8 cellular contexts compared by ENCODE assay signal in genomic region chr10:119707326-119707725, GRCh38. TPM values are rescaled to one million over a fixed set of nuclear protein-coding genes. Genes with fewer than 3 reads are reported as not detected.
DNase-seq lines count a peak whose midpoint lies in the region; ATAC-seq and TF ChIP-seq lines count a peak whose summit lies in the region.
"Not testable (repeated sequence)": the region's sequence is repeated elsewhere in the genome, so short reads cannot be mapped to it uniquely, and the experiment has no call there.

No MANE protein-coding gene starts in this region.

- H3K36me3 Mint-ChIP-seq in activated B cell treated with CpG ODN at 0.5 μM for 24 hours (ENCODE audit: low read depth): peaks cover 33% of the 10 kb centered on the region
- H3K36me3 Mint-ChIP-seq in activated CD8-positive, alpha-beta T cell treated with anti-CD3 and anti-CD28 coated beads for 36 hours (ENCODE audit: low read depth): peaks cover 54% of the 10 kb centered on the region
- H3K36me3 Mint-ChIP-seq in activated T-helper 2 cell treated with anti-CD3 and anti-CD28 coated beads, Interferon-gamma antibody, Interleukin-2, Interleukin-4, amounts not matched to agents 10 μg/mL and 5 μg/mL and 100 μg/mL, durations not matched to agents 14 hours and 24 hours and 36 hours (ENCODE audit: low read depth): peaks cover 62% of the 10 kb centered on the region
- H3K36me3 Mint-ChIP-seq in activated naive CD8-positive, alpha-beta T cell treated with anti-CD3 and anti-CD28 coated beads for 36 hours: peaks cover 62% of the 10 kb centered on the region

- peaks cover 26% of the 10 kb centered on the region for H3K9me3 Mint-ChIP-seq in activated B cell treated with CpG ODN at 0.5 μM for 24 hours
- H3K9me3 Mint-ChIP-seq in activated CD8-positive, alpha-beta T cell treated with anti-CD3 and anti-CD28 coated beads for 36 hours: peaks cover 56% of the 10 kb centered on the region
- peaks cover 77% of the 10 kb centered on the region for H3K9me3 Mint-ChIP-seq in activated T-helper 2 cell treated with anti-CD3 and anti-CD28 coated beads, Interferon-gamma antibody, Interleukin-2, Interleukin-4, amounts not matched to agents 10 μg/mL and 5 μg/mL and 100 μg/mL, durations not matched to agents 14 hours and 24 hours and 36 hours
- peaks cover 65% of the 10 kb centered on the region for H3K9me3 Mint-ChIP-seq in activated naive CD8-positive, alpha-beta T cell treated with anti-CD3 and anti-CD28 coated beads for 36 hours
- peaks cover 69 to 73% of the 10 kb centered on the region in 2 donors for H3K9me3 Mint-ChIP-seq in stimulated activated naive CD8-positive, alpha-beta T cell treated with anti-CD3 and anti-CD28 coated beads, Interleukin-15, amount 100 ng/mL, for 72 hours

- POLR2A ChIA-PET in activated B cell treated with CpG ODN at 0.5 μM for 24 hours (lab: Charles Lee): interaction anchor here (0.6 to 8.6 kb wide), 6 partner anchors 10 to 341 kb away, joined by 3 to 236 read pairs (median 6); partner anchors contain the start of genes INPP5F and MCMBP
- POLR2A ChIA-PET in activated CD8-positive, alpha-beta T cell treated with anti-CD3 and anti-CD28 coated beads for 36 hours (lab: Charles Lee): interaction anchor here (5.9 kb wide), 1 partner anchor 18 kb away, joined by 33 read pairs; the partner anchor contains the start of gene INPP5F

- CTCF ChIA-PET in activated B cell treated with CpG ODN at 0.5 μM for 24 hours (lab: Charles Lee): interaction anchor here (1.0 to 2.5 kb wide), 2 partner anchors 18 to 20 kb away, joined by 3 to 9 read pairs; partner anchors contain the start of gene INPP5F
- CTCF ChIA-PET in activated CD8-positive, alpha-beta T cell treated with anti-CD3 and anti-CD28 coated beads for 36 hours (lab: Charles Lee): interaction anchor here (6.9 kb wide), 1 partner anchor 20 kb away, joined by 58 read pairs; no protein-coding TSS in a partner anchor

- H3K4me3 ChIP-seq in GM06990 (replicated peaks; ENCODE audit: low read depth, low read length): not testable (repeated sequence)

- H3K27me3 Mint-ChIP-seq in activated B cell treated with CpG ODN at 0.5 μM for 24 hours; activated CD8-positive, alpha-beta T cell treated with anti-CD3 and anti-CD28 coated beads for 36 hours; activated T-helper 2 cell treated with anti-CD3 and anti-CD28 coated beads, Interferon-gamma antibody, Interleukin-2, Interleukin-4, amounts not matched to agents 10 μg/mL and 5 μg/mL and 100 μg/mL, durations not matched to agents 14 hours and 24 hours and 36 hours (ENCODE audit: low read depth); activated naive CD8-positive, alpha-beta T cell treated with anti-CD3 and anti-CD28 coated beads for 36 hours; stimulated activated naive CD8-positive, alpha-beta T cell treated with anti-CD3 and anti-CD28 coated beads, Interleukin-15, amount 100 ng/mL, for 72 hours: not testable (repeated sequence)

- ATAC-seq in activated B cell treated with CpG ODN at 0.5 μM for 24 hours (ENCODE audit: low read depth); stimulated activated naive CD8-positive, alpha-beta T cell treated with anti-CD3 and anti-CD28 coated beads, Interleukin-15, amount 100 ng/mL, for 72 hours: not testable (repeated sequence)
- peak; percentile 11 for ATAC-seq in activated CD8-positive, alpha-beta T cell treated with anti-CD3 and anti-CD28 coated beads for 36 hours

- DNase-seq in GM06990 (ENCODE audit: extremely low read depth, insufficient read length): peak; percentile 48
- DNase-seq in activated B cell treated with CpG ODN at 0.5 μM for 24 hours; activated T-helper 2 cell treated with anti-CD3 and anti-CD28 coated beads, Interferon-gamma antibody, Interleukin-2, Interleukin-4, amounts not matched to agents 10 μg/mL and 5 μg/mL and 100 μg/mL, durations not matched to agents 14 hours and 24 hours and 36 hours (ENCODE audit: low spot score); activated naive CD8-positive, alpha-beta T cell treated with anti-CD3 and anti-CD28 coated beads for 36 hours; stimulated activated naive CD8-positive, alpha-beta T cell treated with anti-CD3 and anti-CD28 coated beads, Interleukin-15, amount 100 ng/mL, for 72 hours: not testable (repeated sequence)
- peak; percentile 68 for DNase-seq in activated CD8-positive, alpha-beta T cell treated with anti-CD3 and anti-CD28 coated beads for 36 hours
- peak; percentile 58 for DNase-seq in stimulated activated CD4-positive, alpha-beta T cell treated with anti-CD3 and anti-CD28 coated beads, Interleukin-12 subunit alpha, Interleukin-12 subunit beta, amount 100 ng/mL, for 4 hours
- DNase-seq in stimulated activated CD4-positive, alpha-beta T cell treated with anti-CD3 and anti-CD28 coated beads, TNF-alpha, amount 100 ng/mL, for 48 hours (ENCODE audit: low read depth in 3 of 3): peak in 2 of 3 donors; percentile 33 to 46

- intact Hi-C loops in activated B cell treated with CpG ODN at 0.5 μM for 24 hours (cut with micrococcal nuclease); activated T-helper 2 cell treated with anti-CD3 and anti-CD28 coated beads, Interferon-gamma antibody, Interleukin-2, Interleukin-4, amounts not matched to agents 10 μg/mL and 5 μg/mL and 100 μg/mL, durations not matched to agents 14 hours and 24 hours and 36 hours (cut with micrococcal nuclease): not testable (repeated sequence)
- intact Hi-C loops in activated CD8-positive, alpha-beta T cell treated with anti-CD3 and anti-CD28 coated beads for 36 hours (cut with micrococcal nuclease): loop anchor here (2.0 kb wide), 1 partner anchor 21 kb away; no protein-coding TSS in a partner anchor

- H3K36me3 ChIP-seq in GM06990 (ENCODE audit: control insufficient read depth, insufficient read depth, low read length): not testable (repeated sequence)

- not testable (repeated sequence) for TF ChIP-seq CTCF in GM06990 (IDR thresholded peaks at IDR 0.05; ENCODE audit: insufficient read depth, low read length, poor library complexity, severe bottlenecking); activated B cell treated with CpG ODN at 0.5 μM for 24 hours (IDR thresholded peaks at IDR 0.05); activated CD8-positive, alpha-beta T cell treated with anti-CD3 and anti-CD28 coated beads for 36 hours (IDR thresholded peaks at IDR 0.05)

- peaks cover 84% of the 10 kb centered on the region for H3K4me1 Mint-ChIP-seq in activated B cell treated with CpG ODN at 0.5 μM for 24 hours
- H3K4me1 Mint-ChIP-seq in activated CD8-positive, alpha-beta T cell treated with anti-CD3 and anti-CD28 coated beads for 36 hours (ENCODE audit: low read depth): peaks cover 70% of the 10 kb centered on the region
- peaks cover 46% of the 10 kb centered on the region for H3K4me1 Mint-ChIP-seq in activated T-helper 2 cell treated with anti-CD3 and anti-CD28 coated beads, Interferon-gamma antibody, Interleukin-2, Interleukin-4, amounts not matched to agents 10 μg/mL and 5 μg/mL and 100 μg/mL, durations not matched to agents 14 hours and 24 hours and 36 hours (ENCODE audit: low read depth)
- peaks cover 53% of the 10 kb centered on the region for H3K4me1 Mint-ChIP-seq in activated naive CD8-positive, alpha-beta T cell treated with anti-CD3 and anti-CD28 coated beads for 36 hours
- peaks cover 74% of the 10 kb centered on the region for H3K4me1 Mint-ChIP-seq in stimulated activated naive CD8-positive, alpha-beta T cell treated with anti-CD3 and anti-CD28 coated beads, Interleukin-15, amount 100 ng/mL, for 72 hours

- peak overlapping the region; percentile 71 for H3K4me3 Mint-ChIP-seq in activated B cell treated with CpG ODN at 0.5 μM for 24 hours
- H3K4me3 Mint-ChIP-seq in activated CD8-positive, alpha-beta T cell treated with anti-CD3 and anti-CD28 coated beads for 36 hours; activated T-helper 2 cell treated with anti-CD3 and anti-CD28 coated beads, Interferon-gamma antibody, Interleukin-2, Interleukin-4, amounts not matched to agents 10 μg/mL and 5 μg/mL and 100 μg/mL, durations not matched to agents 14 hours and 24 hours and 36 hours (ENCODE audit: low read depth); activated naive CD8-positive, alpha-beta T cell treated with anti-CD3 and anti-CD28 coated beads for 36 hours; stimulated activated naive CD8-positive, alpha-beta T cell treated with anti-CD3 and anti-CD28 coated beads, Interleukin-15, amount 100 ng/mL, for 72 hours: not testable (repeated sequence)

- peak overlapping the region; percentile 97 for H3K27ac Mint-ChIP-seq in activated B cell treated with CpG ODN at 0.5 μM for 24 hours
- peak overlapping the region; percentile 97 for H3K27ac Mint-ChIP-seq in activated CD8-positive, alpha-beta T cell treated with anti-CD3 and anti-CD28 coated beads for 36 hours
- H3K27ac Mint-ChIP-seq in activated T-helper 2 cell treated with anti-CD3 and anti-CD28 coated beads, Interferon-gamma antibody, Interleukin-2, Interleukin-4, amounts not matched to agents 10 μg/mL and 5 μg/mL and 100 μg/mL, durations not matched to agents 14 hours and 24 hours and 36 hours: peak overlapping the region; percentile 71
- H3K27ac Mint-ChIP-seq in activated naive CD8-positive, alpha-beta T cell treated with anti-CD3 and anti-CD28 coated beads for 36 hours: peak overlapping the region; percentile 98
- peak overlapping the region; percentile 44 to 73 for H3K27ac Mint-ChIP-seq in stimulated activated naive CD8-positive, alpha-beta T cell treated with anti-CD3 and anti-CD28 coated beads, Interleukin-15, amount 100 ng/mL, for 72 hours

- not testable (repeated sequence) for H3K27me3 ChIP-seq in GM06990 (replicated peaks; ENCODE audit: control insufficient read depth, insufficient read depth, low read length)

RNA-seq across cellular contexts. Expression of gene INPP5F, which starts 18.5 kb away (rescaled TPM):
- 45.9 and 53.5 TPM in 2 replicates for total RNA-seq in activated B cell treated with CpG ODN at 0.5 μM for 24 hours
- 10 to 100 TPM; 10.7 TPM for total RNA-seq in activated CD8-positive, alpha-beta T cell treated with anti-CD3 and anti-CD28 coated beads for 36 hours
- 10.2 and 11.9 TPM in 2 replicates for total RNA-seq in activated T-helper 2 cell treated with anti-CD3 and anti-CD28 coated beads, Interferon-gamma antibody, Interleukin-2, Interleukin-4, amounts not matched to agents 10 μg/mL and 5 μg/mL and 100 μg/mL, durations not matched to agents 14 hours and 24 hours and 36 hours
- total RNA-seq in activated naive CD8-positive, alpha-beta T cell treated with anti-CD3 and anti-CD28 coated beads for 36 hours: 10 to 100 TPM; 19.1 to 20.2 TPM

RNA-seq across cellular contexts. Expression of gene BAG3, which starts 56.1 kb away (rescaled TPM):
- total RNA-seq in activated B cell treated with CpG ODN at 0.5 μM for 24 hours: 4.3 and 4.7 TPM in 2 replicates
- 10 to 100 TPM; 13.4 to 14.3 TPM for total RNA-seq in activated CD8-positive, alpha-beta T cell treated with anti-CD3 and anti-CD28 coated beads for 36 hours
- 31.8 and 33.3 TPM in 2 replicates for total RNA-seq in activated T-helper 2 cell treated with anti-CD3 and anti-CD28 coated beads, Interferon-gamma antibody, Interleukin-2, Interleukin-4, amounts not matched to agents 10 μg/mL and 5 μg/mL and 100 μg/mL, durations not matched to agents 14 hours and 24 hours and 36 hours
- total RNA-seq in activated naive CD8-positive, alpha-beta T cell treated with anti-CD3 and anti-CD28 coated beads for 36 hours: 10 to 100 TPM; 15.3 to 17.5 TPM
